3 cellular contexts compared by ENCODE assay signal in genomic region chr1:87120779-87121178, GRCh38.
TF ChIP-seq lines count a peak whose summit lies in the region.

No MANE protein-coding gene starts in this region.

TF ChIP-seq in SK-N-SH, 30 proteins besides CTCF, POLR2A, EP300 and RAD21:
- TF ChIP-seq PBX3 (IDR thresholded peaks at IDR 0.05): no peak
- no peak for TF ChIP-seq TEAD4 (IDR thresholded peaks at IDR 0.05; ENCODE audit: borderline replicate concordance, insufficient read depth)
- TF ChIP-seq YY1 (IDR thresholded peaks at IDR 0.05; ENCODE audit: low read depth): no peak
- no peak for TF ChIP-seq POLR2AphosphoS5 (IDR thresholded peaks at IDR 0.05; ENCODE audit: low read depth, low read length)
- TF ChIP-seq IRF3 (IDR thresholded peaks at IDR 0.05; ENCODE audit: low read depth, low read length): no peak
- TF ChIP-seq SMC3 (IDR thresholded peaks at IDR 0.05; ENCODE audit: low read depth, low read length): no peak
- TF ChIP-seq GATA2 (CRISPR knock-in tag; IDR thresholded peaks at IDR 0.05): no peak
- no peak for TF ChIP-seq NFIC (IDR thresholded peaks at IDR 0.05; ENCODE audit: borderline replicate concordance)
- TF ChIP-seq MAX (IDR thresholded peaks at IDR 0.05; ENCODE audit: low read depth): no peak
- no peak for TF ChIP-seq ZBTB33 (IDR thresholded peaks at IDR 0.05; ENCODE audit: borderline replicate concordance, low read depth)
- TF ChIP-seq GABPA (IDR thresholded peaks at IDR 0.05; ENCODE audit: low read depth): no peak
- no peak for TF ChIP-seq FOXM1 (IDR thresholded peaks at IDR 0.05; ENCODE audit: low read depth)
- no peak for TF ChIP-seq ELF1 (IDR thresholded peaks at IDR 0.05)
- no peak for TF ChIP-seq FOXJ3 (CRISPR knock-in tag; IDR thresholded peaks at IDR 0.05)

TF ChIP-seq in SK-N-SH treated with all-trans-retinoic acid at 6 μM for 48 hours, 23 proteins besides CTCF, POLR2A, EP300 and RAD21 (continued from another document):
- TF ChIP-seq ZNF565 (CRISPR knock-in tag; conservative IDR thresholded peaks at IDR 0.05; ENCODE audit: low read depth) (no peak), BACH2 (CRISPR knock-in tag; IDR thresholded peaks at IDR 0.05; ENCODE audit: borderline replicate concordance) (no peak), CREB5 (CRISPR knock-in tag; IDR thresholded peaks at IDR 0.05; ENCODE audit: low read depth) (no peak), TOX (CRISPR knock-in tag; IDR thresholded peaks at IDR 0.05; ENCODE audit: borderline replicate concordance) (no peak), TCF4 (CRISPR knock-in tag; IDR thresholded peaks at IDR 0.05; ENCODE audit: borderline replicate concordance) (no peak), ZFP30 (CRISPR knock-in tag; IDR thresholded peaks at IDR 0.05) (no peak), SNAI2 (CRISPR knock-in tag; IDR thresholded peaks at IDR 0.05) (no peak), ZNF70 (CRISPR knock-in tag; IDR thresholded peaks at IDR 0.05) (no peak), PPARA (CRISPR knock-in tag; IDR thresholded peaks at IDR 0.05; ENCODE audit: borderline replicate concordance) (no peak), OSR1 (CRISPR knock-in tag; IDR thresholded peaks at IDR 0.05) (no peak), CSDC2 (CRISPR knock-in tag; IDR thresholded peaks at IDR 0.05) (no peak)
TF ChIP-seq in SK-N-SH treated with all-trans-retinoic acid at 6 μM for 48 hours: peak in this region for 0.

TF ChIP-seq in IMR-90, 13 proteins besides CTCF, POLR2A, EP300 and RAD21 (continued from another document):
- TF ChIP-seq FOS (IDR thresholded peaks at IDR 0.05; ENCODE audit: low read depth, low read length): no peak
- no peak for TF ChIP-seq CHD1 (IDR thresholded peaks at IDR 0.05; ENCODE audit: low read depth, low read length)
- no peak for TF ChIP-seq ELK1 (IDR thresholded peaks at IDR 0.05; ENCODE audit: borderline replicate concordance, low read depth, low read length)
- no peak for TF ChIP-seq USF2 (IDR thresholded peaks at IDR 0.05; ENCODE audit: low read depth, low read length)
- no peak for TF ChIP-seq RCOR1 (IDR thresholded peaks at IDR 0.05; ENCODE audit: insufficient replicate concordance, low read length)
